12 cellular contexts compared by ENCODE assay signal in genomic region chr1:217620814-217621213, GRCh38.
DNase-seq lines count a peak whose midpoint lies in the region; ATAC-seq lines count a peak whose summit lies in the region.
"Had no signal": no experiment of that assay in that cellular context is flagged by ENCODE, and none has a peak within 500 bp of the region (broad histone marks: within the 10 kb centered on the region; RNA-seq: fewer than 3 reads in every experiment).

No MANE protein-coding gene starts in this region.

- H3K9me3 Mint-ChIP-seq in activated naive CD8-positive, alpha-beta T cell treated with anti-CD3 and anti-CD28 coated beads, Interleukin-2, amount 50 U/mL, for 24 hours = no peaks in the 10 kb centered on the region

- ATAC-seq in GM18858 (IDR thresholded peaks at IDR 0.05; ENCODE audit: unreplicated experiment) = peak; percentile 100
- ATAC-seq in GM21367 (IDR thresholded peaks at IDR 0.05; ENCODE audit: unreplicated experiment) = peak; percentile 100
- peak; percentile 99 for ATAC-seq in HG03064 (IDR thresholded peaks at IDR 0.05; ENCODE audit: low read depth, unreplicated experiment)
- peak; percentile 100 for ATAC-seq in activated naive CD8-positive, alpha-beta T cell treated with anti-CD3 and anti-CD28 coated beads, Interleukin-2, amount 50 U/mL, for 24 hours
- ATAC-seq: K562 had no signal

- no peaks in the 10 kb centered on the region for H3K27me3 Mint-ChIP-seq in activated naive CD8-positive, alpha-beta T cell treated with anti-CD3 and anti-CD28 coated beads, Interleukin-2, amount 50 U/mL, for 24 hours

- no peak overlapping the region for H3K27ac ChIP-seq in substantia nigra (ENCODE audit: low read depth, low read length, poor library complexity, severe bottlenecking)
- H3K27ac ChIP-seq: parathyroid adenoma had no signal

- peaks cover 30% of the 10 kb centered on the region for H3K4me1 Mint-ChIP-seq in activated naive CD8-positive, alpha-beta T cell treated with anti-CD3 and anti-CD28 coated beads, Interleukin-2, amount 50 U/mL, for 24 hours

- no peak for DNase-seq in activated naive CD8-positive, alpha-beta T cell treated with anti-CD3 and anti-CD28 coated beads, Interleukin-2, amount 50 U/mL, for 24 hours
- DNase-seq in substantia nigra (lab: John Stamatoyannopoulos, UW) = no peak
- DNase-seq in stimulated activated CD4-positive, alpha-beta T cell treated with anti-CD3 and anti-CD28 coated beads, Interleukin-2, amount 100 ng/mL, for 48 hours = no peak
- no peak for DNase-seq in SKM-1 treated with dmso at 0.1 percent for 144 hours (lab: John Stamatoyannopoulos, UW; ENCODE audit: unreplicated experiment)
- DNase-seq in hippocampal formation (lab: John Stamatoyannopoulos, UW) = no peak
- DNase-seq: activated naive CD4-positive, alpha-beta T cell treated with Interleukin-2 at 50 U/mL for 16 hours; NCI-H82 had no signal

- H3K4me3 Mint-ChIP-seq in activated naive CD8-positive, alpha-beta T cell treated with anti-CD3 and anti-CD28 coated beads, Interleukin-2, amount 50 U/mL, for 24 hours = no peak overlapping the region

- peaks cover 26% of the 10 kb centered on the region for H3K36me3 Mint-ChIP-seq in activated naive CD8-positive, alpha-beta T cell treated with anti-CD3 and anti-CD28 coated beads, Interleukin-2, amount 50 U/mL, for 24 hours (ENCODE audit: low read depth)

- H3K27ac Mint-ChIP-seq in activated naive CD8-positive, alpha-beta T cell treated with anti-CD3 and anti-CD28 coated beads, Interleukin-2, amount 50 U/mL, for 24 hours = peak overlapping the region; percentile 10
